ENCODE assay signal across 8 cellular contexts in genomic region chr11:114180301-114181055, GRCh38.
DNase-seq lines count a peak whose midpoint lies in the region; TF ChIP-seq lines count a peak whose summit lies in the region.

No MANE protein-coding gene starts in this region.

- H3K56ac ChIP-seq in mesendoderm (ENCODE audit: low read length), result no peak overlapping the region

- H3K27me3 ChIP-seq in mesendoderm (ENCODE audit: insufficient read depth, low read length, poor library complexity) (no peaks in the 10 kb centered on the region), vagina (no peaks in the 10 kb centered on the region)

- H3K23ac ChIP-seq in mesendoderm (ENCODE audit: low read length), result no peak overlapping the region

- TF ChIP-seq CTCF in chondrocyte (IDR thresholded peaks at IDR 0.05) (peak; percentile 77), vagina (IDR thresholded peaks at IDR 0.05) (peak in 2 of 3 experiments; percentile 3 to 18)

- no peak overlapping the region for H2AK5ac ChIP-seq in mesendoderm (ENCODE audit: low read length)

- no peak overlapping the region for H2BK15ac ChIP-seq in mesendoderm (replicated peaks; ENCODE audit: low read depth)

- no peaks in the 10 kb centered on the region for H3K36me3 ChIP-seq in mesendoderm (ENCODE audit: control insufficient read depth, insufficient read depth, low read length)
- peaks cover 0 to 7% of the 10 kb centered on the region in 2 donors for H3K36me3 ChIP-seq in vagina

- H4K8ac ChIP-seq in mesendoderm (ENCODE audit: low read depth, low read length), result no peak overlapping the region

- H2BK120ac ChIP-seq in mesendoderm (ENCODE audit: low read depth, low read length), result no peak overlapping the region

- H3K79me1 ChIP-seq in mesendoderm (ENCODE audit: low read length), result no peaks in the 10 kb centered on the region

- intact Hi-C loops in vagina (cut with DNase I), result no loop called here

- H3K4me1 Mint-ChIP-seq in chondrocyte (ENCODE audit: low read depth), result peaks cover 61% of the 10 kb centered on the region

- no peak overlapping the region for H3K4ac ChIP-seq in mesendoderm (ENCODE audit: low read depth, low read length)

- peak; percentile 37 for DNase-seq in NCI-H2029 (lab: John Stamatoyannopoulos, UW)
- no peak for DNase-seq in NCI-H2029 treated with DMSO at 0.1 percent for 48 hours (lab: John Stamatoyannopoulos, UW)
- DNase-seq in NCI-H526 (lab: John Stamatoyannopoulos, UW), result peak; percentile 56 to 89
- no peak for DNase-seq in chondrocyte (ENCODE audit: low spot score)
- peak; percentile 75 for DNase-seq in mesendoderm
- no peak for DNase-seq in vagina (ENCODE audit: extremely low spot score in 2 of 2)
- no peak for DNase-seq in T1000 (lab: John Stamatoyannopoulos, UW)
- no peak for DNase-seq in KG1 (lab: John Stamatoyannopoulos, UW)

- H3K4me3 ChIP-seq in mesendoderm (ENCODE audit: low read length) (no peak overlapping the region), vagina (peak overlapping the region; percentile 33 to 39)

- H3K79me2 ChIP-seq in mesendoderm (ENCODE audit: control insufficient read depth, insufficient read depth, low read length), result no peaks in the 10 kb centered on the region

- H3K9me3 Mint-ChIP-seq in chondrocyte (ENCODE audit: low read depth), result no peaks in the 10 kb centered on the region

- H3K4me3 Mint-ChIP-seq in chondrocyte (ENCODE audit: unreplicated experiment), result peak overlapping the region; percentile 58

- no peak overlapping the region for H3K9ac ChIP-seq in mesendoderm (ENCODE audit: low read length)

- no peak overlapping the region for H3K4me2 ChIP-seq in mesendoderm (ENCODE audit: low read length)

- H3K27me3 Mint-ChIP-seq in chondrocyte (ENCODE audit: low read depth), result no peaks in the 10 kb centered on the region

- H3K27ac Mint-ChIP-seq in chondrocyte (ENCODE audit: unreplicated experiment), result peak overlapping the region; percentile 85

- no peak for TF ChIP-seq POLR2A in vagina (IDR thresholded peaks at IDR 0.05)

- no peaks in the 10 kb centered on the region for H3K9me3 ChIP-seq in vagina

- H3K27ac ChIP-seq in mesendoderm (ENCODE audit: low read depth, low read length) (no peak overlapping the region), vagina (peak overlapping the region; percentile 95)

- H3K4me1 ChIP-seq in mesendoderm (ENCODE audit: control insufficient read depth, low read depth, low read length) (no peaks in the 10 kb centered on the region), vagina (peaks cover 85% of the 10 kb centered on the region)

- H4K5ac ChIP-seq in mesendoderm (ENCODE audit: low read length), result no peak overlapping the region

- H3K36me3 Mint-ChIP-seq in chondrocyte (ENCODE audit: low read depth), result peaks cover 9% of the 10 kb centered on the region

- no peak overlapping the region for H2BK5ac ChIP-seq in mesendoderm (ENCODE audit: low read length)

- WGBS in mesendoderm (ENCODE audit: extremely low coverage, insufficient coverage, low lambda C conversion rate), result no CpG with 5 or more reads among the region's 7 CpGs

- H3K18ac ChIP-seq in mesendoderm (ENCODE audit: low read length), result no peak overlapping the region

Comparison
In these comparisons a context has a peak if more than half of its experiments do, and no peak if none do; other contexts are left out.
1. DNase-seq: peak in NCI-H2029 (single experiment), NCI-H526 (2 of 2) and mesendoderm (single experiment); none in NCI-H2029 treated with DMSO at 0.1 percent for 48 hours (single experiment), chondrocyte (single experiment), vagina (0 of 2), T1000 (single experiment) and KG1 (single experiment).